Comparison of ENCODE assay signal across 9 cellular contexts in the genomic region with DNA sequence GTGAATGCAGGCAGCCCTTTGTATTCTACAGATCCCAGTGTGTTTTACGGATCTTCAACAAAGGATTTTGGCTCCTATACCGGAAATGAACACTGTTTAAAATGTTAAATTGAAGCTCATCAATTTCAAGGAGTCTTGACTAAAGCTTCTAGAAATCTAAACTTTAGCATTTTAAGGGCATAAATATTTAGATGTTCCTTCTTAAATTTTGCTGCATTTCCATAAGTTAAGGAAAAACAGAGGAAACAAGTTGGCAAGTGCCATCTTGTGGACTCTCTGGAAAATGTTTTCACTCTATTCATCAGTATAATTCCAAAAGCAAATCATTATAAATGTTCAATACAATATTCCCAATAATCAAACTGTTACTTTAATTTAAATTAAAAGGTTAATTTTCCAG. TPM values are rescaled to one million over a fixed set of nuclear protein-coding genes. Genes with fewer than 3 reads are reported as not detected.
A peak's percentile ranks its signal among the peaks of the same experiment; 100 is the strongest.
DNase-seq lines count a peak whose midpoint lies in the region; ATAC-seq and TF ChIP-seq lines count a peak whose summit lies in the region.
"Had no signal": no experiment of that assay in that cellular context is flagged by ENCODE, and none has a peak within 500 bp of the region (broad histone marks: within the 10 kb centered on the region; RNA-seq: fewer than 3 reads in every experiment).

No MANE protein-coding gene starts in this region.

- 0 out of 2 replicates have a peak overlapping the region, but pooled peaks have one; percentile 29 for H3K27ac ChIP-seq in HUES6 (ENCODE audit: low read depth, low read length)
- H3K27ac ChIP-seq in brain microvascular endothelial cell: no peak overlapping the region
- no peak overlapping the region for H3K27ac ChIP-seq in right lobe of liver

- intact Hi-C loops in right lobe of liver (cut with DNase I) (loop anchor here (5.0 kb wide), 1 partner anchor 213 kb away; no protein-coding TSS in a partner anchor), Calu3 (cut with micrococcal nuclease; ENCODE audit: unreplicated experiment) (loop anchor here (1.0 kb wide), 2 partner anchors 214 to 285 kb away; no protein-coding TSS in a partner anchor)

- ATAC-seq in right lobe of liver: peak in 1 of 4 donors; percentile 39
- ATAC-seq in GM18867 (IDR thresholded peaks at IDR 0.05; ENCODE audit: unreplicated experiment): no peak
- no peak for ATAC-seq in HG03159 (IDR thresholded peaks at IDR 0.05; ENCODE audit: unreplicated experiment)

- CTCF ChIA-PET in Calu3 (lab: Charles Lee): interaction anchor here (2.1 to 2.3 kb wide), 2 partner anchors 214 kb away, joined by 11 to 23 read pairs; no protein-coding TSS in a partner anchor

- H3K9me3 Mint-ChIP-seq in Calu3 (ENCODE audit: low read depth, unreplicated experiment): no peaks in the 10 kb centered on the region

- peak; percentile 17 for DNase-seq in AG09309 (ENCODE audit: low read depth)
- DNase-seq in brain microvascular endothelial cell: no peak
- no peak for DNase-seq in right lobe of liver
- no peak for DNase-seq in Calu3
- DNase-seq in foreskin melanocyte: no peak
- DNase-seq: activated CD4-positive, alpha-beta T cell treated with anti-CD3 and anti-CD28 coated beads for 4 hours had no signal

- H3K4me3 ChIP-seq in AG09309 (ENCODE audit: control insufficient read depth, low read depth, low read length) (no peak overlapping the region), HUES6 (ENCODE audit: low read depth, low read length) (no peak overlapping the region), brain microvascular endothelial cell (ENCODE audit: low read depth, low read length) (no peak overlapping the region), right lobe of liver (no peak overlapping the region)

- H3K4me1 ChIP-seq in HUES6 (ENCODE audit: control insufficient read depth, insufficient read depth, low read length) (peaks cover 17% of the 10 kb centered on the region), right lobe of liver (no peaks in the 10 kb centered on the region)

- no peak overlapping the region for H3K27ac Mint-ChIP-seq in Calu3 (ENCODE audit: unreplicated experiment)

- TF ChIP-seq CTCF in AG09309 (IDR thresholded peaks at IDR 0.05; ENCODE audit: control insufficient read depth, insufficient read depth, low read depth, low read length, missing control alignments) (peak; percentile 57), brain microvascular endothelial cell (IDR thresholded peaks at IDR 0.05; ENCODE audit: low read depth, low read length, missing control alignments) (peak; percentile 47), right lobe of liver (IDR thresholded peaks at IDR 0.05) (peak; percentile 50 to 57 (median 56)), Calu3 (IDR thresholded peaks at IDR 0.05; ENCODE audit: unreplicated experiment) (no peak)

- H3K9me3 ChIP-seq in HUES6 (ENCODE audit: control insufficient read depth, insufficient read depth, low read depth, low read length): no peaks in the 10 kb centered on the region
- no peaks in the 10 kb centered on the region for H3K9me3 ChIP-seq in right lobe of liver

- no peaks in the 10 kb centered on the region for H3K27me3 Mint-ChIP-seq in Calu3 (ENCODE audit: unreplicated experiment)

- no peak overlapping the region for H3K4me3 Mint-ChIP-seq in Calu3 (ENCODE audit: low read depth, unreplicated experiment)

- H3K9ac ChIP-seq in HUES6 (ENCODE audit: low read length): no peak overlapping the region

- H3K27me3 ChIP-seq in HUES6 (ENCODE audit: control insufficient read depth, insufficient read depth, low read length): no peaks in the 10 kb centered on the region
- H3K27me3 ChIP-seq in brain microvascular endothelial cell (replicated peaks): no peaks in the 10 kb centered on the region
- no peaks in the 10 kb centered on the region for H3K27me3 ChIP-seq in right lobe of liver

- WGBS in right lobe of liver (ENCODE audit: insufficient coverage, low coverage, low lambda C conversion rate, missing lambda C conversion rate): 72% methylated on average over 2 of the region's 2 CpGs

- in situ Hi-C loops in brain microvascular endothelial cell (cut with HindIII; ENCODE audit: low pct_ligation_motif_present, low sequenced_read_pairs): loop anchor here (10.0 kb wide), 1 partner anchor 211 kb away; no protein-coding TSS in a partner anchor

- H3K36me3 Mint-ChIP-seq in Calu3 (ENCODE audit: insufficient read depth, unreplicated experiment): no peaks in the 10 kb centered on the region

- H3K4me1 Mint-ChIP-seq in Calu3 (ENCODE audit: low read depth, unreplicated experiment): no peaks in the 10 kb centered on the region

- TF ChIP-seq POLR2A in right lobe of liver (IDR thresholded peaks at IDR 0.05): no peak

- BruUV-seq in Calu3 (replicated peaks; lab: Mats Ljungman, UMichigan): no TSS peak

- H3K36me3 ChIP-seq in HUES6 (ENCODE audit: control insufficient read depth, insufficient read depth, low read length) (no peaks in the 10 kb centered on the region), brain microvascular endothelial cell (replicated peaks) (no peaks in the 10 kb centered on the region), right lobe of liver (no peaks in the 10 kb centered on the region)

RNA-seq across cellular contexts. Expression of a gene that starts 19.6 kb away (rescaled TPM):
- total RNA-seq in right lobe of liver: 1 to 10 TPM; 1.0 to 2.8 (median 1.4) TPM
- 1.3 and 2.4 TPM in 2 replicates for total RNA-seq in Calu3 (2022)
